8 cellular contexts compared by ENCODE assay signal in the genomic region with DNA sequence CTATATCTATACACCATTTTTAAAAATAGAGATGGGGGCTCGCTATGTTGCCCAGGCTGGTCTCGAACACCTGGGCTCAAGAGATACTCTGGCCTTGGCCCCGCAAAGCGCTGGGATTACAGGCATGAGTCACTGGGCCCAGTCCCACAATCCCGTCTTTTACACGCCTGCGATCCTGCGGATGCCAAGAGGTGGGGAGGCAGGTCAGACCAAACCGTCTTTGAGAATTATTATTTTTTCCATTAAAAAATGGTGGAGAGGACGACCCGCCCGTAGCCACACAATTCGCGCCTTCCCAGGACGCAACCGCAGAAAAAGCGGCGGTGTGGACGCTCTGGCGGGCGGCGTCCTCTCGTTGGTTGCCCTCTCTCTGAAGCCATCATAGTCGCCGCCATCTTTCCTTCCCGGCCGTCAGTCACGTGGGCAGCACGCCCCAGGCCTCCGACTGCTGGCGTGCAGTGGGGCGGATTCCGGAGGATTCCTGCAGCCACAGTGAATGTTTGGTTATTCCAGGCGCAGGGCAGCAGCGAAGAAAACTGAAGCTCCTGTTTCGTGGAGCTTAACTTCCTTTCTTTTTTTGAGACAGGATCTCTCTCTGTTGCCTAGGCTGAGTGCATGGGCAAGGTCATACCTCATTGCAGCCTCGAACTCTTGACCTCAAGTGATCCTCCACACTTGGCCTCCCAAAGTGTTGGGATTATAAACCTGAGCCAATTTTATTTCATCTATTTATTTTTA. TPM values are rescaled to one million over a fixed set of nuclear protein-coding genes. Genes with fewer than 3 reads are reported as not detected.
DNase-seq lines count a peak whose midpoint lies in the region; ATAC-seq and TF ChIP-seq lines count a peak whose summit lies in the region.

No MANE protein-coding gene starts in this region.

- peak; percentile 76 for ATAC-seq in HG02763 (IDR thresholded peaks at IDR 0.05; ENCODE audit: unreplicated experiment)

- H3K9me3 ChIP-seq in endodermal cell (ENCODE audit: control insufficient read depth, low read length) = no peaks in the 10 kb centered on the region

- H3K9ac ChIP-seq in endodermal cell (ENCODE audit: extremely low read depth, low read length, poor library complexity, severe bottlenecking) = peak overlapping the region; percentile 76

- peak; percentile 93 for DNase-seq in G401 (ENCODE audit: low spot score)
- DNase-seq in NCI-H82 (lab: John Stamatoyannopoulos, UW) = peak; percentile 93
- DNase-seq in activated CD8-positive, alpha-beta memory T cell treated with anti-CD3 and anti-CD28 coated beads, Interleukin-2, amount 50 U/mL, for 24 hours (ENCODE audit: extremely low read depth) = peak; percentile 56
- peak; percentile 97 for DNase-seq in endodermal cell
- DNase-seq in mesenteric fat pad (ENCODE audit: low spot score) = peak; percentile 95
- peak; percentile 55 for DNase-seq in stimulated activated CD8-positive, alpha-beta memory T cell treated with anti-CD3 and anti-CD28 coated beads, Interleukin-12 subunit alpha, Interleukin-12 subunit beta, amount 100 ng/mL, for 1 hour (ENCODE audit: low read depth)
- DNase-seq in NCI-H128 (lab: John Stamatoyannopoulos, UW; ENCODE audit: unreplicated experiment) = no peak

- H3K4me3 Mint-ChIP-seq in endodermal cell = peak overlapping the region; percentile 64

- no peaks in the 10 kb centered on the region for H3K27me3 Mint-ChIP-seq in endodermal cell (ENCODE audit: insufficient read depth)

- H3K4me3 ChIP-seq in endodermal cell (ENCODE audit: low read length) = peak overlapping the region; percentile 77

- in situ Hi-C loops in G401 (cut with HindIII; ENCODE audit: low sequenced_read_pairs) = no loop called here

- no peaks in the 10 kb centered on the region for H3K27me3 ChIP-seq in endodermal cell (ENCODE audit: control insufficient read depth, insufficient read depth, low read length, poor library complexity, severe bottlenecking)

- peaks cover 21% of the 10 kb centered on the region for H3K4me1 Mint-ChIP-seq in endodermal cell

- TF ChIP-seq CTCF in endodermal cell (conservative IDR thresholded peaks at IDR 0.05) = no peak

- peak overlapping the region; percentile 59 for H3K27ac ChIP-seq in endodermal cell (ENCODE audit: low read depth, low read length)

- H3K36me3 ChIP-seq in endodermal cell (ENCODE audit: control insufficient read depth, insufficient read depth, low read length) = no peaks in the 10 kb centered on the region

- H3K36me3 Mint-ChIP-seq in endodermal cell (ENCODE audit: low read depth) = peaks cover 12% of the 10 kb centered on the region

- WGBS in endodermal cell (ENCODE audit: insufficient coverage in 1 of 2, insufficient read length in 1 of 2), 2 experiments = 4 to 5% methylated on average over 32 to 37 of the region's 37 CpGs

- H3K27ac Mint-ChIP-seq in endodermal cell = peak overlapping the region; percentile 99

- H3K4me1 ChIP-seq in endodermal cell (ENCODE audit: control insufficient read depth, insufficient read depth, low read length) = peaks cover 5% of the 10 kb centered on the region

- H3K9me3 Mint-ChIP-seq in endodermal cell = peaks cover 9% of the 10 kb centered on the region

RNA-seq across cellular contexts. Expression of gene EPHB4, which starts 9.9 kb away (rescaled TPM):
- total RNA-seq in G401 (2014; rRNA removed; shearing (Covaris generic)) = 86.6 and 107 TPM in 2 replicates
- total RNA-seq in endodermal cell (100 to 1,000 TPM; 106 to 117 TPM), mesenteric fat pad (45.6 TPM)
- 49.4 TPM for polyA plus RNA-seq in endodermal cell (2013, experiment 1 of 2)
- 46.5 TPM for polyA plus RNA-seq in endodermal cell (2013, experiment 2 of 2)

RNA-seq across cellular contexts. Expression of gene SLC12A9, which starts 15.2 kb away (rescaled TPM):
- 15.8 and 25.8 TPM in 2 replicates for total RNA-seq in G401 (2014; rRNA removed; shearing (Covaris generic))
- 10 to 100 TPM; 22.5 to 35.1 TPM for total RNA-seq in endodermal cell
- 17.0 TPM for polyA plus RNA-seq in endodermal cell (2013, experiment 1 of 2)
- 16.7 TPM for polyA plus RNA-seq in endodermal cell (2013, experiment 2 of 2)
- total RNA-seq in mesenteric fat pad = 21.7 TPM

RNA-seq across cellular contexts. Expression of gene TRIP6, which starts 29.9 kb away (rescaled TPM):
- total RNA-seq in G401 (2014; rRNA removed; shearing (Covaris generic)) = 360 and 395 TPM in 2 replicates
- total RNA-seq in endodermal cell (100 to 1,000 TPM; 107 to 114 TPM), mesenteric fat pad (71.0 TPM)
- polyA plus RNA-seq in endodermal cell (2013, experiment 1 of 2) = 56.2 TPM
- polyA plus RNA-seq in endodermal cell (2013, experiment 2 of 2) = 56.4 TPM

RNA-seq across cellular contexts. Expression of gene SRRT, which starts 37.6 kb away (rescaled TPM):
- 92.2 and 134 TPM in 2 replicates for total RNA-seq in G401 (2014; rRNA removed; shearing (Covaris generic))
- total RNA-seq in endodermal cell = 100 to 1,000 TPM; 186 to 236 TPM
- polyA plus RNA-seq in endodermal cell (2013, experiment 1 of 2) = 161 TPM
- 142 TPM for polyA plus RNA-seq in endodermal cell (2013, experiment 2 of 2)
- total RNA-seq in mesenteric fat pad = 135 TPM

RNA-seq across cellular contexts. Expression of gene UFSP1, which starts 52.2 kb away (rescaled TPM):
- 2.5 and 3.6 TPM in 2 replicates for total RNA-seq in G401 (2014; rRNA removed; shearing (Covaris generic))
- total RNA-seq in endodermal cell = 1 to 10 TPM; 3.7 to 4.0 TPM
- polyA plus RNA-seq in endodermal cell (2013, experiment 1 of 2) = 1.4 TPM
- polyA plus RNA-seq in endodermal cell (2013, experiment 2 of 2) = 2.2 TPM
- total RNA-seq in mesenteric fat pad = 5.1 TPM
